Comparison of ENCODE assay signal across 8 cellular contexts in the genomic region with DNA sequence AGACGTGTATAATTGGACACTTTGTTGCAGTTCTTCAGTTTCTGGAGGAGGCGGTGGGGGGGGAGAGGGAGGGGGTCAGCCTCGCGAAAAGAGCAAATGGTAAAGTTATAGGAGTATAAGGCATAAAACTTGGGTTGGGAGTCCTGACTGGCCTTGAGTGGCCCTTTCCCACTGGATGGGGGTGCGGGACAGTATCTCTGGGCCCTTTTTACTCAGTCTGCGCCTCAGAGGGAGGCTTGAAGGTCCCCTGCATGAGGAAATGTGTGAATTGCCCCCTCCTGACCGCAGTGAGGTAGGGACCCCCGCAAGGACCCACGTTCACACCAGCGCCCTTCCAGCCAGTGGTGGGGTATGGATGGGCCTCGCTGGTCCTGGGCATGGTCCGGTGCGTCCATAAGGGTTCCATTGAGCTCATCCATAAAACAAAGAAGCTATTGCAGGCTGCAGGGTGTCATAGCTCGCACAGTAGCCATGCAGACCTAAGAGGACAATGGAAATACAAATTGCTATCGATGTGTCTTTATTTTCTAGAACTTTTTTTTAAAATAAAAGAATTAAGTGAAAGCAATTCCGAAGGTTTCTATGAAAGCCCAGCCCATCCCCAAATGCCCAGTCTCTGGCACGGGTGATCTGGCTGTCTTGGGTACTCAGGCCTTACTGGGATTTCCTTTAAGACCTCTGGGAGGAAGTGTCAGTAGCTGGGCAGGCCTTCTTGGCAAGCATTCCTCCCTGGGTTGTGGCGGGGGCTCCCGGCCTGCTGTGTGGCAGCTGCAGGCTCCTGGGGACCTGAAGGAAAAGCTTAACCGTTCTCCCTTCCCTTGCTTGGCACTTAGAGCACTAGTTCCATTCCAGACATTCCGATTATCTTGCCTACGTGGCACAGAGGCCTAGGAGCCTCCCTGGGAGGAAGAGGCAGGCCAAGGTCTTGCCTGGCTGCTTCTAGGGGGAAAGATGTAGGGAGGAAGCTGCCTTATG. TPM values are rescaled to one million over a fixed set of nuclear protein-coding genes. Genes with fewer than 3 reads are reported as not detected.
DNase-seq lines count a peak whose midpoint lies in the region; ATAC-seq and TF ChIP-seq lines count a peak whose summit lies in the region.

No MANE protein-coding gene starts in this region.

- H3K27ac ChIP-seq in upper lobe of right lung = peak overlapping the region; percentile 77

- peak overlapping the region; percentile 71 for H3K4me3 ChIP-seq in epithelial cell of esophagus (ENCODE audit: low read length)
- peak overlapping the region; percentile 56 for H3K4me3 ChIP-seq in upper lobe of right lung

- peaks cover 13% of the 10 kb centered on the region for H3K27me3 ChIP-seq in upper lobe of right lung

- peak overlapping the region; percentile 98 for H3K27ac Mint-ChIP-seq in mesothelial cell of epicardium
- H3K27ac Mint-ChIP-seq in activated CD8-positive, alpha-beta memory T cell treated with anti-CD3 and anti-CD28 coated beads, Interleukin-2, amount 10 ng/mL, durations not matched to agents 7 days and 5 days = no peak overlapping the region

- H3K4me1 ChIP-seq in upper lobe of right lung = no peaks in the 10 kb centered on the region

- H3K36me3 Mint-ChIP-seq in mesothelial cell of epicardium = peaks cover 30% of the 10 kb centered on the region
- no peaks in the 10 kb centered on the region for H3K36me3 Mint-ChIP-seq in activated CD8-positive, alpha-beta memory T cell treated with anti-CD3 and anti-CD28 coated beads, Interleukin-2, amount 10 ng/mL, durations not matched to agents 7 days and 5 days

- peaks cover 8% of the 10 kb centered on the region for H3K36me3 ChIP-seq in upper lobe of right lung

- ATAC-seq in upper lobe of right lung = peak; percentile 28
- no peak for ATAC-seq in activated CD8-positive, alpha-beta memory T cell treated with anti-CD3 and anti-CD28 coated beads, Interleukin-2, amount 10 ng/mL, durations not matched to agents 7 days and 5 days
- no peak for ATAC-seq in GM21528 (IDR thresholded peaks at IDR 0.05; ENCODE audit: low FRiP score, unreplicated experiment)

- H3K9me3 ChIP-seq in upper lobe of right lung = no peaks in the 10 kb centered on the region

- no peaks in the 10 kb centered on the region for H3K9me3 Mint-ChIP-seq in mesothelial cell of epicardium
- H3K9me3 Mint-ChIP-seq in activated CD8-positive, alpha-beta memory T cell treated with anti-CD3 and anti-CD28 coated beads, Interleukin-2, amount 10 ng/mL, durations not matched to agents 7 days and 5 days (ENCODE audit: low read depth) = no peaks in the 10 kb centered on the region

- H3K27me3 Mint-ChIP-seq in mesothelial cell of epicardium (ENCODE audit: low read depth) = no peaks in the 10 kb centered on the region
- peaks cover 26% of the 10 kb centered on the region for H3K27me3 Mint-ChIP-seq in activated CD8-positive, alpha-beta memory T cell treated with anti-CD3 and anti-CD28 coated beads, Interleukin-2, amount 10 ng/mL, durations not matched to agents 7 days and 5 days

- peak; percentile 17 for DNase-seq in NCI-H748 treated with DMSO at 0.1 percent for 48 hours (lab: John Stamatoyannopoulos, UW)
- no peak for DNase-seq in NCI-H748 (lab: John Stamatoyannopoulos, UW; ENCODE audit: unreplicated experiment)
- DNase-seq in epithelial cell of esophagus (ENCODE audit: low read depth) = peak; percentile 34
- DNase-seq in mesothelial cell of epicardium (ENCODE audit: low spot score in 2 of 2, unreplicated experiment in 2 of 2) = peak in 1 of 2 experiments; percentile 61
- DNase-seq in upper lobe of right lung = peak; percentile 70
- DNase-seq in activated CD8-positive, alpha-beta memory T cell treated with anti-CD3 and anti-CD28 coated beads, Interleukin-2, amount 10 ng/mL, durations not matched to agents 7 days and 5 days = no peak
- DNase-seq in NCI-H69 (lab: John Stamatoyannopoulos, UW) = no peak

- CTCF ChIA-PET in activated CD8-positive, alpha-beta memory T cell treated with anti-CD3 and anti-CD28 coated beads, Interleukin-2, amount 10 ng/mL, durations not matched to agents 7 days and 5 days (lab: Charles Lee) = no interaction called here

- TF ChIP-seq CTCF in epithelial cell of esophagus (IDR thresholded peaks at IDR 0.05; ENCODE audit: insufficient read depth, low read depth, low read length, missing control alignments) (no peak), mesothelial cell of epicardium (IDR thresholded peaks at IDR 0.05; ENCODE audit: unreplicated experiment) (no peak), upper lobe of right lung (IDR thresholded peaks at IDR 0.05) (no peak)

- peak overlapping the region; percentile 95 for H3K4me3 Mint-ChIP-seq in mesothelial cell of epicardium
- no peak overlapping the region for H3K4me3 Mint-ChIP-seq in activated CD8-positive, alpha-beta memory T cell treated with anti-CD3 and anti-CD28 coated beads, Interleukin-2, amount 10 ng/mL, durations not matched to agents 7 days and 5 days

- H3K4me1 Mint-ChIP-seq in mesothelial cell of epicardium = peaks cover 23% of the 10 kb centered on the region
- no peaks in the 10 kb centered on the region for H3K4me1 Mint-ChIP-seq in activated CD8-positive, alpha-beta memory T cell treated with anti-CD3 and anti-CD28 coated beads, Interleukin-2, amount 10 ng/mL, durations not matched to agents 7 days and 5 days

- intact Hi-C loops in upper lobe of right lung (cut with DNase I) = no loop called here

RNA-seq across cellular contexts. Expression of gene SEMA5A, which starts 1.4 kb away (rescaled TPM):
- 20.0 to 26.7 TPM (median 23.1 TPM) in 3 replicates for total RNA-seq in mesothelial cell of epicardium
- total RNA-seq in upper lobe of right lung = 38.9 TPM
- under 1 TPM in 1 of 2 experiments, not detected in 1; 0.02 TPM for total RNA-seq in activated CD8-positive, alpha-beta memory T cell treated with anti-CD3 and anti-CD28 coated beads, Interleukin-2, amount 10 ng/mL, durations not matched to agents 7 days and 5 days

Comparison
In these comparisons a context has a peak if more than half of its experiments do, and no peak if none do; other contexts are left out.
1. DNase-seq: peak in NCI-H748 treated with DMSO at 0.1 percent for 48 hours (single experiment), epithelial cell of esophagus (single experiment) and upper lobe of right lung (single experiment); none in NCI-H748 (single experiment), activated CD8-positive, alpha-beta memory T cell treated with anti-CD3 and anti-CD28 coated beads, Interleukin-2, amount 10 ng/mL, durations not matched to agents 7 days and 5 days (single experiment) and NCI-H69 (single experiment).
2. RNA of gene SEMA5A, which starts 1.4 kb away (total RNA-seq): 38.9 TPM in upper lobe of right lung (single experiment) and 20.0 to 26.7 TPM in mesothelial cell of epicardium; 0.02 TPM in activated CD8-positive, alpha-beta memory T cell treated with anti-CD3 and anti-CD28 coated beads, Interleukin-2, amount 10 ng/mL, durations not matched to agents 7 days and 5 days; every median in the first group is over 10 times any median in the second.